ENCODE assay signal across 1 cellular context in genomic region chr5:17241635-17242034, GRCh38.
TF ChIP-seq lines count a peak whose summit lies in the region.

No MANE protein-coding gene starts in this region.

TF ChIP-seq in GM23338, 12 proteins besides CTCF, POLR2A, EP300 and RAD21:
- TF ChIP-seq JUNB (IDR thresholded peaks at IDR 0.05; ENCODE audit: unreplicated experiment), result no peak
- TF ChIP-seq, protein P1, sequence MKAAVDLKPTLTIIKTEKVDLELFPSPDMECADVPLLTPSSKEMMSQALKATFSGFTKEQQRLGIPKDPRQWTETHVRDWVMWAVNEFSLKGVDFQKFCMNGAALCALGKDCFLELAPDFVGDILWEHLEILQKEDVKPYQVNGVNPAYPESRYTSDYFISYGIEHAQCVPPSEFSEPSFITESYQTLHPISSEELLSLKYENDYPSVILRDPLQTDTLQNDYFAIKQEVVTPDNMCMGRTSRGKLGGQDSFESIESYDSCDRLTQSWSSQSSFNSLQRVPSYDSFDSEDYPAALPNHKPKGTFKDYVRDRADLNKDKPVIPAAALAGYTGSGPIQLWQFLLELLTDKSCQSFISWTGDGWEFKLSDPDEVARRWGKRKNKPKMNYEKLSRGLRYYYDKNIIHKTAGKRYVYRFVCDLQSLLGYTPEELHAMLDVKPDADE (IDR thresholded peaks at IDR 0.05), result no peak
- TF ChIP-seq EZH2phosphoT487 (IDR thresholded peaks at IDR 0.05; ENCODE audit: unreplicated experiment), result no peak
- no peak for TF ChIP-seq ZNF331 (CRISPR knock-in tag; IDR thresholded peaks at IDR 0.05; ENCODE audit: low read depth)
- TF ChIP-seq REST (IDR thresholded peaks at IDR 0.05; ENCODE audit: unreplicated experiment), result no peak
- TF ChIP-seq EZH2 (IDR thresholded peaks at IDR 0.05; ENCODE audit: low read depth, unreplicated experiment), result no peak
- no peak for TF ChIP-seq ZNF114 (CRISPR knock-in tag; IDR thresholded peaks at IDR 0.05)
- TF ChIP-seq CREB1 (CRISPR knock-in tag; IDR thresholded peaks at IDR 0.05; ENCODE audit: low read depth), result no peak
